In the genomic region with DNA sequence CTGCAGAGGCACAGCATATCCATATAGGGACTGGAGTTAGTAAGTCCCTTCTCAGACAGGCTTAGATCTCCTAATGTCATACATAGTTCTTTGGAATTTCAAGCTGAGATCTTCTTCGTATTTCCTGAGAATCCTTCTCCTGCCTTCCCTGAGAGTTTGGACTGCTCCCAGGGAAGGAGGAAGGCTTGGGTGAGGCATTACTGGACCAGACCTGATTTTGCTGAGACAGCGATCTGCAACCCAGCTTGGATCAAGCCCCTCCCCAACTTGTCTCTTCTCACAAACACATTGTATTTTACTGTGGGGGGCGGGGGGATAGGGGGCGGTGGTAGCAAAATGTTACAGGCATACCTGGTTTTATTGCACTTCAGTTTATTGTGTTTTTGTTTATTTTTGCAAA, we compare ENCODE assay signal across 20 cellular contexts.
"Had no signal": no experiment of that assay in that cellular context is flagged by ENCODE, and none has a peak within 500 bp of the region (broad histone marks: within the 10 kb centered on the region; RNA-seq: fewer than 3 reads in every experiment).

No MANE protein-coding gene starts in this region.

- H3K36me3 ChIP-seq: breast epithelium, pancreas, suprapubic skin, upper lobe of left lung had no signal

- ATAC-seq: activated CD8-positive, alpha-beta memory T cell treated with anti-CD3 and anti-CD28 coated beads, Interleukin-2, amount 10 ng/mL, durations not matched to agents 7 days and 5 days; activated naive CD8-positive, alpha-beta T cell treated with anti-CD3 and anti-CD28 coated beads, Interleukin-2, amount 50 U/mL, for 24 hours; left lobe of liver; pancreas; SK-N-SH treated with all-trans-retinoic acid at 6 μM for 48 hours had no signal

- H3K4me1 ChIP-seq: pancreas had no signal

- H3K4me3 Mint-ChIP-seq: activated CD4-positive, alpha-beta memory T cell treated with anti-CD3 and anti-CD28 coated beads for 36 hours; activated CD8-positive, alpha-beta memory T cell treated with anti-CD3 and anti-CD28 coated beads, Interleukin-2, amount 10 ng/mL, durations not matched to agents 7 days and 5 days; activated naive CD4-positive, alpha-beta T cell treated with anti-CD3 and anti-CD28 coated beads for 36 hours; activated naive CD8-positive, alpha-beta T cell treated with anti-CD3 and anti-CD28 coated beads, Interleukin-2, amount 50 U/mL, for 24 hours; dendritic cell treated with granulocyte-macrophage colony-stimulating factor and Interleukin-4, amounts not matched to agents 40 ng/mL and 50 ng/mL, for 4 days had no signal

- H3K27ac ChIP-seq: pancreas, suprapubic skin, VCaP had no signal

- H3K4me3 ChIP-seq: breast epithelium, pancreas, skin epidermis, suprapubic skin, upper lobe of left lung had no signal

- DNase-seq: activated CD4-positive, alpha-beta memory T cell treated with anti-CD3 and anti-CD28 coated beads for 36 hours; activated CD8-positive, alpha-beta memory T cell treated with anti-CD3 and anti-CD28 coated beads, Interleukin-2, amount 10 ng/mL, durations not matched to agents 7 days and 5 days; activated naive CD4-positive, alpha-beta T cell treated with anti-CD3 and anti-CD28 coated beads for 36 hours; activated naive CD8-positive, alpha-beta T cell treated with anti-CD3 and anti-CD28 coated beads, Interleukin-2, amount 50 U/mL, for 24 hours; activated T-cell treated with anti-CD3 and anti-CD28 coated beads, Interleukin-2, amount 50 U/mL, for 1 hour; aorta; effector memory CD4-positive, alpha-beta T cell; pancreas; stimulated activated CD4-positive, alpha-beta T cell treated with anti-CD3 and anti-CD28 coated beads, Interleukin-15, amount 100 ng/mL, for 24 hours; stimulated activated CD4-positive, alpha-beta T cell treated with anti-CD3 and anti-CD28 coated beads, Interleukin-4, amount 100 ng/mL, for 24 hours; stimulated activated naive CD4-positive, alpha-beta T cell; upper lobe of left lung had no signal

- H3K27ac Mint-ChIP-seq: activated CD4-positive, alpha-beta memory T cell treated with anti-CD3 and anti-CD28 coated beads for 36 hours; activated CD8-positive, alpha-beta memory T cell treated with anti-CD3 and anti-CD28 coated beads, Interleukin-2, amount 10 ng/mL, durations not matched to agents 7 days and 5 days; activated naive CD4-positive, alpha-beta T cell treated with anti-CD3 and anti-CD28 coated beads for 36 hours; activated naive CD8-positive, alpha-beta T cell treated with anti-CD3 and anti-CD28 coated beads, Interleukin-2, amount 50 U/mL, for 24 hours; activated T-helper 2 cell treated with anti-CD3 and anti-CD28 coated beads, Interferon-gamma antibody, Interleukin-2, Interleukin-4, amounts not matched to agents 10 μg/mL and 5 μg/mL and 100 μg/mL, durations not matched to agents 14 hours and 24 hours and 36 hours; dendritic cell treated with granulocyte-macrophage colony-stimulating factor and Interleukin-4, amounts not matched to agents 40 ng/mL and 50 ng/mL, for 4 days had no signal

- H3K27me3 Mint-ChIP-seq: activated CD4-positive, alpha-beta memory T cell treated with anti-CD3 and anti-CD28 coated beads for 36 hours had no signal

- H3K36me3 Mint-ChIP-seq: activated CD8-positive, alpha-beta memory T cell treated with anti-CD3 and anti-CD28 coated beads, Interleukin-2, amount 10 ng/mL, durations not matched to agents 7 days and 5 days had no signal

- H3K9me3 ChIP-seq: breast epithelium, pancreas, suprapubic skin, upper lobe of left lung had no signal

- H3K9me3 Mint-ChIP-seq: activated CD4-positive, alpha-beta memory T cell treated with anti-CD3 and anti-CD28 coated beads for 36 hours; activated naive CD4-positive, alpha-beta T cell treated with anti-CD3 and anti-CD28 coated beads for 36 hours; activated T-helper 2 cell treated with anti-CD3 and anti-CD28 coated beads, Interferon-gamma antibody, Interleukin-2, Interleukin-4, amounts not matched to agents 10 μg/mL and 5 μg/mL and 100 μg/mL, durations not matched to agents 14 hours and 24 hours and 36 hours; dendritic cell treated with granulocyte-macrophage colony-stimulating factor and Interleukin-4, amounts not matched to agents 40 ng/mL and 50 ng/mL, for 4 days had no signal

- H3K4me1 Mint-ChIP-seq: activated naive CD8-positive, alpha-beta T cell treated with anti-CD3 and anti-CD28 coated beads, Interleukin-2, amount 50 U/mL, for 24 hours had no signal

- H3K27me3 ChIP-seq: breast epithelium, pancreas, suprapubic skin, upper lobe of left lung had no signal
